Comparison of ENCODE assay signal across 1 cellular context in the genomic region with DNA sequence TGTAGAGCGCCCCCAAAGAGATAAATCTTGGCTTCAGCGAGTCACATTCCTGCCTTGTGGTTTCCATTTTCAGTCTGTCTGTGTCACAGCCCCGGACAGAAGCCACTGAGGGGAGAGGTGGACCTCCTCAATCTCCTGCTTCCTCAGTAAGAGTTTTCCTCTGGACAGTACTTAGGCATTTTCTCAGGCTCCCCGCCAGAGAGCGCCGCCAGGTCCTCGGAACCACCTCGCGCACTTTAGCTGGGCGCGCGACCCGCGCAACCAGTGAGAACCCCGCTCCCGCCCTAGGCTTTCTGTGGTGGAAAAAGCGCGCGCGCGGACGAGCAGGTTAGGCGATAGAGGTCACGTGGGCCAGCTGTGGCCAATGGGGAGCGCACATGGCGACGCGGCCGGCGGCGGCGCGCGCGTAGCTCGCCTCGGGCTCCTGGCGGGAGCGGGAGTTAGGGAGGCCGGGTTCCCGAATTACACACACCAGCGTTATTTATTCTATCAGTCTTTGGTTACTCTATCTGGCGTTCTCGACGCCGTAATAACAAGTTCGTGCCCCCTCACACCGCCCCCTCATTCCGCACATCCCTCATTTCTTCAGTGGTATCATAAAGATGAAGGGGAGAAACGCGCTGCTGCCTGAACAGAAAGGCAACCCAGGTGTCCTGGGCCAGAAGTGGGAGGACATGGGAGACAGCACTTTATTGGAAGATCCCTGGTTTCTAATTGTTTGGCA.
TF ChIP-seq lines count a peak whose summit lies in the region.

No MANE protein-coding gene starts in this region.

TF ChIP-seq in HCT116, 20 proteins besides CTCF, POLR2A, EP300 and RAD21 (continued from another document):
- TF ChIP-seq, protein P1, sequence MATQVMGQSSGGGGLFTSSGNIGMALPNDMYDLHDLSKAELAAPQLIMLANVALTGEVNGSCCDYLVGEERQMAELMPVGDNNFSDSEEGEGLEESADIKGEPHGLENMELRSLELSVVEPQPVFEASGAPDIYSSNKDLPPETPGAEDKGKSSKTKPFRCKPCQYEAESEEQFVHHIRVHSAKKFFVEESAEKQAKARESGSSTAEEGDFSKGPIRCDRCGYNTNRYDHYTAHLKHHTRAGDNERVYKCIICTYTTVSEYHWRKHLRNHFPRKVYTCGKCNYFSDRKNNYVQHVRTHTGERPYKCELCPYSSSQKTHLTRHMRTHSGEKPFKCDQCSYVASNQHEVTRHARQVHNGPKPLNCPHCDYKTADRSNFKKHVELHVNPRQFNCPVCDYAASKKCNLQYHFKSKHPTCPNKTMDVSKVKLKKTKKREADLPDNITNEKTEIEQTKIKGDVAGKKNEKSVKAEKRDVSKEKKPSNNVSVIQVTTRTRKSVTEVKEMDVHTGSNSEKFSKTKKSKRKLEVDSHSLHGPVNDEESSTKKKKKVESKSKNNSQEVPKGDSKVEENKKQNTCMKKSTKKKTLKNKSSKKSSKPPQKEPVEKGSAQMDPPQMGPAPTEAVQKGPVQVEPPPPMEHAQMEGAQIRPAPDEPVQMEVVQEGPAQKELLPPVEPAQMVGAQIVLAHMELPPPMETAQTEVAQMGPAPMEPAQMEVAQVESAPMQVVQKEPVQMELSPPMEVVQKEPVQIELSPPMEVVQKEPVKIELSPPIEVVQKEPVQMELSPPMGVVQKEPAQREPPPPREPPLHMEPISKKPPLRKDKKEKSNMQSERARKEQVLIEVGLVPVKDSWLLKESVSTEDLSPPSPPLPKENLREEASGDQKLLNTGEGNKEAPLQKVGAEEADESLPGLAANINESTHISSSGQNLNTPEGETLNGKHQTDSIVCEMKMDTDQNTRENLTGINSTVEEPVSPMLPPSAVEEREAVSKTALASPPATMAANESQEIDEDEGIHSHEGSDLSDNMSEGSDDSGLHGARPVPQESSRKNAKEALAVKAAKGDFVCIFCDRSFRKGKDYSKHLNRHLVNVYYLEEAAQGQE (IDR thresholded peaks at IDR 0.05; ENCODE audit: low read depth): no peak
